ENCODE assay signal across 19 cellular contexts in genomic region chr3:145815707-145816413, GRCh38.
"Had no signal": no experiment of that assay in that cellular context is flagged by ENCODE, and none has a peak within 500 bp of the region (broad histone marks: within the 10 kb centered on the region; RNA-seq: fewer than 3 reads in every experiment).

No MANE protein-coding gene starts in this region.

- H3K36me3 ChIP-seq: ovary, suprapubic skin, transverse colon, uterus had no signal

- H3K4me1 ChIP-seq: psoas muscle, suprapubic skin, transverse colon, uterus had no signal

- H3K27me3 ChIP-seq: ovary, suprapubic skin, transverse colon, uterus had no signal

- H3K27ac ChIP-seq: ovary, psoas muscle, skin epidermis, suprapubic skin, transverse colon, uterus had no signal

- DNase-seq: activated B cell treated with CpG ODN at 0.5 μM for 24 hours; activated CD4-positive, alpha-beta memory T cell treated with anti-CD3 and anti-CD28 coated beads for 36 hours; activated CD4-positive, alpha-beta T cell treated with anti-CD3 and anti-CD28 coated beads for 4 hours; activated naive CD4-positive, alpha-beta T cell treated with anti-CD3 and anti-CD28 coated beads for 36 hours; activated T-cell treated with anti-CD3 and anti-CD28 coated beads, Interleukin-2, amount 50 U/mL, for 1 hour; anterior cingulate cortex; caudate nucleus; hypothalamus; left cardiac atrium; mesenchymal stem cell; naive thymus-derived CD8-positive, alpha-beta T cell; ovary; psoas muscle; right cardiac atrium; stimulated activated CD4-positive, alpha-beta T cell treated with anti-CD3 and anti-CD28 coated beads, Interleukin-2, amount 100 ng/mL, for 48 hours; transverse colon; uterus had no signal

- ATAC-seq: left cardiac atrium; naive thymus-derived CD8-positive, alpha-beta T cell; psoas muscle; right cardiac atrium had no signal

- H3K4me3 ChIP-seq: ovary, psoas muscle, skin epidermis, suprapubic skin, transverse colon, uterus had no signal

- H3K9me3 ChIP-seq: ovary, psoas muscle, suprapubic skin, transverse colon, uterus had no signal
